In genomic region chr10:59867590-59867989, GRCh38 we compare ENCODE assay signal across 15 cellular contexts. TPM values are rescaled to one million over a fixed set of nuclear protein-coding genes. Genes with fewer than 3 reads are reported as not detected.
A peak's percentile ranks its signal among the peaks of the same experiment; 100 is the strongest.
DNase-seq lines count a peak whose midpoint lies in the region; ATAC-seq and TF ChIP-seq lines count a peak whose summit lies in the region.
"Had no signal": no experiment of that assay in that cellular context is flagged by ENCODE, and none has a peak within 500 bp of the region (broad histone marks: within the 10 kb centered on the region; RNA-seq: fewer than 3 reads in every experiment).

No MANE protein-coding gene starts in this region.

- H3K9me2 ChIP-seq in OCI-LY1 (ENCODE audit: low read depth, low read length), result no peaks in the 10 kb centered on the region

- H3F3A ChIP-seq in OCI-LY1 (ENCODE audit: insufficient read depth, low read length), result no peaks in the 10 kb centered on the region

- peak overlapping the region in 4 of 6 donors; percentile 34 to 81 (median 58) for H3K27ac Mint-ChIP-seq in naive B cell

- ATAC-seq in naive B cell (ENCODE audit: low read depth in 2 of 2), result no peak

- H3K27ac ChIP-seq in OCI-LY1 (ENCODE audit: low read depth, low read length, poor library complexity, severe bottlenecking) (peak overlapping the region; percentile 25), esophagus muscularis mucosa (replicated peaks in 1 of 4) (peak overlapping the region in 2 of 4 donors; percentile 41 to 46)
- H3K27ac ChIP-seq: GM23248 had no signal

- intact Hi-C loops in esophagus muscularis mucosa (cut with DNase I), result loop anchor here (10.0 kb wide), 1 partner anchor 177 kb away; no protein-coding TSS in a partner anchor

- H3K36me3 ChIP-seq in OCI-LY1 (ENCODE audit: insufficient read depth, low read length) (no peaks in the 10 kb centered on the region), esophagus muscularis mucosa (no peaks in the 10 kb centered on the region)

- no peak overlapping the region for H2AFZ ChIP-seq in OCI-LY1 (ENCODE audit: low read length)
- H2AFZ ChIP-seq: GM23248 had no signal

- no peaks in the 10 kb centered on the region for H4K20me1 ChIP-seq in OCI-LY1 (ENCODE audit: insufficient read depth, low read length)

- H3K9me3 ChIP-seq in OCI-LY1 (ENCODE audit: low read length), result no peaks in the 10 kb centered on the region
- no peaks in the 10 kb centered on the region for H3K9me3 ChIP-seq in esophagus muscularis mucosa

- H3K79me2 ChIP-seq in OCI-LY1 (ENCODE audit: insufficient read depth, low read length), result peaks cover 91% of the 10 kb centered on the region

- H3K27me3 ChIP-seq in OCI-LY1 (ENCODE audit: insufficient read depth, low read length) (no peaks in the 10 kb centered on the region), esophagus muscularis mucosa (no peaks in the 10 kb centered on the region)

- peak; percentile 85 for DNase-seq in esophagus muscularis mucosa (ENCODE audit: extremely low spot score)
- no peak for DNase-seq in naive B cell
- DNase-seq in HuH-7.5 (ENCODE audit: low spot score), result no peak
- no peak for DNase-seq in NCI-H1417 (lab: John Stamatoyannopoulos, UW)
- no peak for DNase-seq in stimulated activated naive CD4-positive, alpha-beta T cell treated with Interleukin-2 at 50 U/mL for 16 hours (lab: John Stamatoyannopoulos, UW)
- DNase-seq: C1 segment of cervical spinal cord; Calu3; CD4-positive, alpha-beta memory T cell; COR-L47; DMS53; GF-D8; GM23248; H7; HCEC 1CT had no signal

- TF ChIP-seq EP300 in esophagus muscularis mucosa (IDR thresholded peaks at IDR 0.05), result no peak

- no peak overlapping the region for H3K4me2 ChIP-seq in OCI-LY1 (ENCODE audit: low read length)

- H3K4me3 ChIP-seq in OCI-LY1 (ENCODE audit: low read depth, low read length, poor library complexity, severe bottlenecking) (no peak overlapping the region), esophagus muscularis mucosa (no peak overlapping the region)
- H3K4me3 ChIP-seq: GM23248 had no signal

- no peaks in the 10 kb centered on the region for H3K36me3 Mint-ChIP-seq in naive B cell
- H3K36me3 Mint-ChIP-seq: CD4-positive, alpha-beta memory T cell had no signal

- 97% methylated on average over 7 of the region's 7 CpGs for WGBS in esophagus muscularis mucosa

- H3K9ac ChIP-seq in OCI-LY1 (ENCODE audit: low read length), result no peak overlapping the region
- H3K9ac ChIP-seq: GM23248 had no signal

- H3K9me3 Mint-ChIP-seq in naive B cell, result no peaks in the 10 kb centered on the region
- H3K9me3 Mint-ChIP-seq: CD4-positive, alpha-beta memory T cell had no signal

- H3K4me1 ChIP-seq in OCI-LY1 (ENCODE audit: insufficient read depth, low read length, severe bottlenecking) (peaks cover 67% of the 10 kb centered on the region), esophagus muscularis mucosa (peaks cover 20 to 83% (median 66%) of the 10 kb centered on the region in 4 donors)

- H3K4me3 Mint-ChIP-seq in naive B cell, result no peak overlapping the region
- H3K4me3 Mint-ChIP-seq: CD4-positive, alpha-beta memory T cell had no signal

- TF ChIP-seq CTCF in OCI-LY1 (IDR thresholded peaks at IDR 0.05; ENCODE audit: low read length) (no peak), esophagus muscularis mucosa (IDR thresholded peaks at IDR 0.05) (no peak)

- H3K4me1 Mint-ChIP-seq in naive B cell, result peaks cover 68 to 79% (median 72%) of the 10 kb centered on the region in 3 donors

- no peaks in the 10 kb centered on the region for H3K27me3 Mint-ChIP-seq in naive B cell
- H3K27me3 Mint-ChIP-seq: CD4-positive, alpha-beta memory T cell had no signal

- TF ChIP-seq POLR2A in esophagus muscularis mucosa (IDR thresholded peaks at IDR 0.05; ENCODE audit: low read depth), result no peak

RNA-seq across cellular contexts. Expression of gene CCDC6, which starts 38.8 kb away (rescaled TPM):
- 10 to 100 TPM; 41.4 to 71.0 (median 57.2) TPM for total RNA-seq in esophagus muscularis mucosa
- 10 to 100 TPM in 4 of 6 donors, 1 to 10 TPM in 2; 7.8 to 20.9 (median 11.7) TPM for polyA plus RNA-seq in naive B cell (ENCODE audit: low read depth in 6 of 6)
